In the genomic region with DNA sequence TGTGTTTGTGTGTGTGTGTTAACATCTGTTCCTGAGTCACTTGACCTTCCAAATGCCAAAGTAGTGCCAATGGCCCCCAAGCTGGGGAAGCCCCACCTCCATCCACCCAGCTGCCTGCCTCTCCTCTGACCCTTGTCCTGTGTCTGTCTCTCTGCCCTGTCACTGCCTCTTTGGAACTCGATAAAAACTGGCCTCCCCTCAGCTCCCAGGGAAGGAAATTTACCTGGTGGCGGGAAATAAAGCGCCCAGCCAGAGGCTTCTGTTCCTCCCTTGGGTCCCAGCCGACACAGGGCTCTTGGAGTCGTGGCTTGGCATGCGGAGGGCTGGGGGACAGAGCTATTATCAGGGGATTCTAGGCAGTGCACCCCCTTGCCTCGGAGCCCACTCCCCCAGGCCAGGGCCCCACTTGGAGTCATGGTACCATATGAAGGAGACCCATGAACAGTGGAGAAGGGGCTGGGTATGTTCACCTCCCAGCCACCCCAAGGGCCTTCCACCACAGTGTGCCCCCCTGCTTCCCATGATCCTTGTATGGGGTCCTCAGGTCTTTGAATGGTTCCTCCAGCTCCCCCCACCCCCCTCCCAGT, we compare ENCODE assay signal across 2 cellular contexts.
TF ChIP-seq lines count a peak whose summit lies in the region.

No MANE protein-coding gene starts in this region.

TF ChIP-seq in H1, 55 proteins besides CTCF, POLR2A, EP300 and RAD21:
- no peak for TF ChIP-seq ATF3 (IDR thresholded peaks at IDR 0.05; ENCODE audit: insufficient read depth, low read depth, low read length)
- TF ChIP-seq SRF (IDR thresholded peaks at IDR 0.05; ENCODE audit: low read depth, low read length): no peak
- no peak for TF ChIP-seq SP2 (IDR thresholded peaks at IDR 0.05; ENCODE audit: low read length)
- no peak for TF ChIP-seq JUND (IDR thresholded peaks at IDR 0.05; ENCODE audit: low read length)
- TF ChIP-seq SP4 (IDR thresholded peaks at IDR 0.05; ENCODE audit: low read length): no peak
- no peak for TF ChIP-seq CHD7 (IDR thresholded peaks at IDR 0.05; ENCODE audit: insufficient replicate concordance, low read length)
- TF ChIP-seq RBBP5 (IDR thresholded peaks at IDR 0.05; ENCODE audit: borderline replicate concordance, low read depth, low read length): no peak

TF ChIP-seq in neural cell, 6 proteins besides CTCF, POLR2A, EP300 and RAD21:
- no peak for TF ChIP-seq MXI1 (conservative IDR thresholded peaks at IDR 0.05; ENCODE audit: poor library complexity, severe bottlenecking)
- TF ChIP-seq, protein P1, sequence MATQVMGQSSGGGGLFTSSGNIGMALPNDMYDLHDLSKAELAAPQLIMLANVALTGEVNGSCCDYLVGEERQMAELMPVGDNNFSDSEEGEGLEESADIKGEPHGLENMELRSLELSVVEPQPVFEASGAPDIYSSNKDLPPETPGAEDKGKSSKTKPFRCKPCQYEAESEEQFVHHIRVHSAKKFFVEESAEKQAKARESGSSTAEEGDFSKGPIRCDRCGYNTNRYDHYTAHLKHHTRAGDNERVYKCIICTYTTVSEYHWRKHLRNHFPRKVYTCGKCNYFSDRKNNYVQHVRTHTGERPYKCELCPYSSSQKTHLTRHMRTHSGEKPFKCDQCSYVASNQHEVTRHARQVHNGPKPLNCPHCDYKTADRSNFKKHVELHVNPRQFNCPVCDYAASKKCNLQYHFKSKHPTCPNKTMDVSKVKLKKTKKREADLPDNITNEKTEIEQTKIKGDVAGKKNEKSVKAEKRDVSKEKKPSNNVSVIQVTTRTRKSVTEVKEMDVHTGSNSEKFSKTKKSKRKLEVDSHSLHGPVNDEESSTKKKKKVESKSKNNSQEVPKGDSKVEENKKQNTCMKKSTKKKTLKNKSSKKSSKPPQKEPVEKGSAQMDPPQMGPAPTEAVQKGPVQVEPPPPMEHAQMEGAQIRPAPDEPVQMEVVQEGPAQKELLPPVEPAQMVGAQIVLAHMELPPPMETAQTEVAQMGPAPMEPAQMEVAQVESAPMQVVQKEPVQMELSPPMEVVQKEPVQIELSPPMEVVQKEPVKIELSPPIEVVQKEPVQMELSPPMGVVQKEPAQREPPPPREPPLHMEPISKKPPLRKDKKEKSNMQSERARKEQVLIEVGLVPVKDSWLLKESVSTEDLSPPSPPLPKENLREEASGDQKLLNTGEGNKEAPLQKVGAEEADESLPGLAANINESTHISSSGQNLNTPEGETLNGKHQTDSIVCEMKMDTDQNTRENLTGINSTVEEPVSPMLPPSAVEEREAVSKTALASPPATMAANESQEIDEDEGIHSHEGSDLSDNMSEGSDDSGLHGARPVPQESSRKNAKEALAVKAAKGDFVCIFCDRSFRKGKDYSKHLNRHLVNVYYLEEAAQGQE (IDR thresholded peaks at IDR 0.05; ENCODE audit: borderline replicate concordance): no peak
- no peak for TF ChIP-seq POLR2AphosphoS5 (IDR thresholded peaks at IDR 0.05)
- TF ChIP-seq TAF1 (IDR thresholded peaks at IDR 0.05; ENCODE audit: low read depth): no peak
- TF ChIP-seq EZH2 (IDR thresholded peaks at IDR 0.05; ENCODE audit: borderline replicate concordance, insufficient read depth, low read length, poor library complexity, severe bottlenecking): no peak
- no peak for TF ChIP-seq SMC3 (conservative IDR thresholded peaks at IDR 0.05; ENCODE audit: poor library complexity)
